ENCODE assay signal across 18 cellular contexts in the genomic region with DNA sequence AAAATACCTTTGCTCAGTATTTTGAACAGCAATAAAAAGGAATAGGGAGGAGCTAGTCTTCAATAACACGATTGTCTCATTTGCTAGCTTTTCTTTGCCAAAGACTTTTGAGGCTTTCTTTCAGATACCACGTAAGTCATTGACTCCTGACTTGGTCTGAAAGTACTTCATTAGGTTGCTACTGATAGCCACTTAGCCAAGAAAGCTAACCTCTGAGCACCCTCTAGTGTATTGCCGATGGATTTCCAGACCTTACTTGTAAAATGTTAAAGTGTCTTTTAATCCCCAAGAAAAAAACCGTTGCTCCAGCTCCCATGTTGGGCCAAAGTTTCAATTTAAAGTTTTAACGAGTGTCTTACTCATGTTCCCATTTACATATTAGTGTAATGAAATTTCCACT.
DNase-seq lines count a peak whose midpoint lies in the region; ATAC-seq and TF ChIP-seq lines count a peak whose summit lies in the region.
"Had no signal": no experiment of that assay in that cellular context is flagged by ENCODE, and none has a peak within 500 bp of the region (broad histone marks: within the 10 kb centered on the region; RNA-seq: fewer than 3 reads in every experiment).

No MANE protein-coding gene starts in this region.

- no peak overlapping the region for H4K91ac ChIP-seq in IMR-90 (ENCODE audit: insufficient read depth, low read depth, low read length)

- no peak overlapping the region for H3K4ac ChIP-seq in IMR-90 (ENCODE audit: low read depth, low read length)

- H3K27ac ChIP-seq in IMR-90 (ENCODE audit: insufficient read depth, low read length) = no peak overlapping the region
- H3K27ac ChIP-seq: SJSA1, tibial nerve had no signal

- intact Hi-C loops in IMR-90 (cut with micrococcal nuclease) = no loop called here

- TF ChIP-seq CTCF in IMR-90 (conservative IDR thresholded peaks at IDR 0.05; ENCODE audit: low read depth, low read length) = peak; percentile 11; the same call in 1 of the 2 replicates

- no peak overlapping the region for H2BK120ac ChIP-seq in IMR-90 (ENCODE audit: low read depth, low read length)

- no peak overlapping the region for H2BK20ac ChIP-seq in IMR-90 (ENCODE audit: low read depth, low read length)

- TF ChIP-seq POLR2A in IMR-90 (IDR thresholded peaks at IDR 0.05; ENCODE audit: low read depth, low read length) = no peak

- H3K18ac ChIP-seq in IMR-90 (ENCODE audit: low read depth, low read length) = no peak overlapping the region

- H3K9me1 ChIP-seq in IMR-90 (ENCODE audit: insufficient read depth, low read length) = no peaks in the 10 kb centered on the region

- DNase-seq in DMS79 (lab: John Stamatoyannopoulos, UW) (peak; percentile 64), IMR-90 (peak; percentile 26), memory B cell (ENCODE audit: low spot score in 2 of 2) (no peak), superior temporal gyrus (ENCODE audit: extremely low spot score) (no peak), NK-92 (lab: John Stamatoyannopoulos, UW; ENCODE audit: unreplicated experiment) (no peak), NOMO-1 (lab: John Stamatoyannopoulos, UW; ENCODE audit: unreplicated experiment in 2 of 2) (no peak), DMS114 treated with DMSO at 0.1 percent for 48 hours (lab: John Stamatoyannopoulos, UW; ENCODE audit: unreplicated experiment) (no peak)
- DNase-seq: activated naive CD8-positive, alpha-beta T cell treated with anti-CD3 and anti-CD28 coated beads, Interleukin-2, amount 10 ng/mL, durations not matched to agents 7 days and 5 days; KBM-7; kidney glomerular epithelial cell; naive thymus-derived CD4-positive, alpha-beta T cell; NCI-H2081; NK-92 treated with Interleukin-12 subunit alpha and Interleukin-12 subunit beta, amount 100 ng/mL, for 24 hours; retina; stimulated activated CD4-positive, alpha-beta T cell treated with anti-CD3 and anti-CD28 coated beads, Interleukin-1b, Interleukin-23, amount 100 ng/mL, for 48 hours had no signal

- ATAC-seq in IMR-90 (ENCODE audit: low read depth) (no peak), memory B cell (ENCODE audit: low read depth) (no peak)
- no peak for ATAC-seq in activated T-helper 17 cell treated with anti-CD3 and anti-CD28 coated beads, Interleukin-2, amount 50 U/mL, for 72 hours (replicated peaks)
- ATAC-seq: naive thymus-derived CD4-positive, alpha-beta T cell had no signal

- dilution Hi-C loops in IMR-90 (cut with HindIII; ENCODE audit: low sequenced_read_pairs, unreplicated experiment) = no loop called here

- POLR2A ChIA-PET in IMR-90 (lab: Charles Lee; ENCODE audit: unreplicated experiment) = no interaction called here

- in situ Hi-C loops in IMR-90 (cut with MboI; ENCODE audit: low sequenced_read_pairs) = loop anchor here (5.0 to 25.0 kb wide), 2 partner anchors 91 to 641 kb away; no protein-coding TSS in a partner anchor

- H3K4me1 Mint-ChIP-seq in activated T-helper 17 cell treated with anti-CD3 and anti-CD28 coated beads, Interleukin-2, amount 50 U/mL, for 72 hours = peaks cover 21% of the 10 kb centered on the region
- H3K4me1 Mint-ChIP-seq in memory B cell = peaks cover 16% of the 10 kb centered on the region

- H2AK5ac ChIP-seq in IMR-90 (ENCODE audit: low read depth, low read length) = no peak overlapping the region

- H3K27me3 Mint-ChIP-seq in activated T-helper 17 cell treated with anti-CD3 and anti-CD28 coated beads, Interleukin-2, amount 50 U/mL, for 72 hours = no peaks in the 10 kb centered on the region
- no peaks in the 10 kb centered on the region for H3K27me3 Mint-ChIP-seq in memory B cell
- H3K27me3 Mint-ChIP-seq: activated naive CD8-positive, alpha-beta T cell treated with anti-CD3 and anti-CD28 coated beads, Interleukin-2, amount 10 ng/mL, durations not matched to agents 7 days and 5 days; naive thymus-derived CD4-positive, alpha-beta T cell had no signal

- no CpG with 5 or more reads among the region's 5 CpGs for WGBS in IMR-90 (ENCODE audit: extremely low coverage in 2 of 2, insufficient read length in 1 of 2), 2 experiments

- peak overlapping the region; percentile 38 for H3K27ac Mint-ChIP-seq in activated T-helper 17 cell treated with anti-CD3 and anti-CD28 coated beads, Interleukin-2, amount 50 U/mL, for 72 hours
- peak overlapping the region; percentile 24 for H3K27ac Mint-ChIP-seq in memory B cell
- H3K27ac Mint-ChIP-seq: activated naive CD8-positive, alpha-beta T cell treated with anti-CD3 and anti-CD28 coated beads, Interleukin-2, amount 10 ng/mL, durations not matched to agents 7 days and 5 days had no signal

- H3K27me3 ChIP-seq in IMR-90 (ENCODE audit: control insufficient read depth, insufficient read depth, low read length) = no peaks in the 10 kb centered on the region
- H3K27me3 ChIP-seq: SJSA1, tibial nerve had no signal

- H3K9ac ChIP-seq in IMR-90 (ENCODE audit: low read depth, low read length) = no peak overlapping the region

- no peak overlapping the region for H3K14ac ChIP-seq in IMR-90 (replicated peaks; ENCODE audit: low read depth, low read length)

- H4K8ac ChIP-seq in IMR-90 (ENCODE audit: low read depth in 2 of 2, low read length in 2 of 2) = no peak overlapping the region

- no peak for TF ChIP-seq RAD21 in IMR-90 (IDR thresholded peaks at IDR 0.05; ENCODE audit: low read length)

- BruUV-seq in IMR-90 (replicated peaks; lab: Mats Ljungman, UMichigan) = no TSS peak

- H3K79me1 ChIP-seq in IMR-90 (ENCODE audit: low read depth in 1 of 2, low read length in 2 of 2) = no peaks in the 10 kb centered on the region

- no peak overlapping the region for H3K56ac ChIP-seq in IMR-90 (ENCODE audit: extremely low read depth, insufficient read depth, low read length)

- H4K5ac ChIP-seq in IMR-90 (ENCODE audit: low read depth, low read length) = no peak overlapping the region

- peaks cover 1% of the 10 kb centered on the region for H3K4me1 ChIP-seq in IMR-90 (ENCODE audit: control insufficient read depth, insufficient read depth, low read length)
- H3K4me1 ChIP-seq: SJSA1 had no signal

- CTCF ChIA-PET in IMR-90 (lab: Yijun Ruan, JAX) = interaction anchor here (1.0 kb wide), 1 partner anchor 11 kb away, joined by 3 read pairs; no protein-coding TSS in a partner anchor

- H2AFZ ChIP-seq in IMR-90 (replicated peaks; ENCODE audit: low read length, poor library complexity) = no peak overlapping the region

- H3K4me3 Mint-ChIP-seq in activated T-helper 17 cell treated with anti-CD3 and anti-CD28 coated beads, Interleukin-2, amount 50 U/mL, for 72 hours = peak overlapping the region; percentile 28
- no peak overlapping the region for H3K4me3 Mint-ChIP-seq in memory B cell
- H3K4me3 Mint-ChIP-seq: activated naive CD8-positive, alpha-beta T cell treated with anti-CD3 and anti-CD28 coated beads, Interleukin-2, amount 10 ng/mL, durations not matched to agents 7 days and 5 days; naive thymus-derived CD4-positive, alpha-beta T cell had no signal

- H2BK5ac ChIP-seq in IMR-90 (ENCODE audit: low read depth, low read length, poor library complexity, severe bottlenecking) = no peak overlapping the region

- no peak overlapping the region for H3K23ac ChIP-seq in IMR-90 (ENCODE audit: low read depth, low read length)

- no peaks in the 10 kb centered on the region for H3K9me3 Mint-ChIP-seq in activated T-helper 17 cell treated with anti-CD3 and anti-CD28 coated beads, Interleukin-2, amount 50 U/mL, for 72 hours
- no peaks in the 10 kb centered on the region for H3K9me3 Mint-ChIP-seq in memory B cell
- H3K9me3 Mint-ChIP-seq: activated naive CD8-positive, alpha-beta T cell treated with anti-CD3 and anti-CD28 coated beads, Interleukin-2, amount 10 ng/mL, durations not matched to agents 7 days and 5 days; naive thymus-derived CD4-positive, alpha-beta T cell had no signal

- no peaks in the 10 kb centered on the region for H4K20me1 ChIP-seq in IMR-90 (ENCODE audit: insufficient read depth, low read length)

- no peak overlapping the region for H3K4me2 ChIP-seq in IMR-90 (ENCODE audit: low read depth, low read length)

- no peak overlapping the region for H2BK15ac ChIP-seq in IMR-90 (ENCODE audit: low read depth, low read length)

- H3K9me3 ChIP-seq in IMR-90 (ENCODE audit: control insufficient read depth, insufficient read depth, low read length) = no peaks in the 10 kb centered on the region
- H3K9me3 ChIP-seq: SJSA1, tibial nerve had no signal

- H2AK9ac ChIP-seq in IMR-90 (replicated peaks; ENCODE audit: low read depth, low read length, poor library complexity) = no peak overlapping the region

- H3K36me3 Mint-ChIP-seq in activated T-helper 17 cell treated with anti-CD3 and anti-CD28 coated beads, Interleukin-2, amount 50 U/mL, for 72 hours (ENCODE audit: low read depth) = no peaks in the 10 kb centered on the region
- H3K36me3 Mint-ChIP-seq in memory B cell = peaks cover 1% of the 10 kb centered on the region
- H3K36me3 Mint-ChIP-seq: activated naive CD8-positive, alpha-beta T cell treated with anti-CD3 and anti-CD28 coated beads, Interleukin-2, amount 10 ng/mL, durations not matched to agents 7 days and 5 days had no signal

- H3K4me3 ChIP-seq in IMR-90 (ENCODE audit: insufficient read depth, low read depth, low read length) = no peak overlapping the region
- H3K4me3 ChIP-seq: SJSA1, tibial nerve had no signal

- no peaks in the 10 kb centered on the region for H3K36me3 ChIP-seq in IMR-90 (ENCODE audit: control insufficient read depth, insufficient read depth, low read length)
- H3K36me3 ChIP-seq: SJSA1, tibial nerve had no signal

TF ChIP-seq in IMR-90, 13 proteins besides CTCF, POLR2A, EP300 and RAD21 (continues in another document):
- TF ChIP-seq NFE2L2 (IDR thresholded peaks at IDR 0.05; ENCODE audit: low read depth, low read length) = no peak
- no peak for TF ChIP-seq CEBPB (IDR thresholded peaks at IDR 0.05; ENCODE audit: low read depth, low read length)
- no peak for TF ChIP-seq MAZ (IDR thresholded peaks at IDR 0.05; ENCODE audit: borderline replicate concordance, low read depth, low read length)
- TF ChIP-seq SMC3 (IDR thresholded peaks at IDR 0.05; ENCODE audit: low read depth, low read length) = no peak
- TF ChIP-seq FOS (IDR thresholded peaks at IDR 0.05; ENCODE audit: low read depth, low read length) = no peak
- TF ChIP-seq, protein P1, sequence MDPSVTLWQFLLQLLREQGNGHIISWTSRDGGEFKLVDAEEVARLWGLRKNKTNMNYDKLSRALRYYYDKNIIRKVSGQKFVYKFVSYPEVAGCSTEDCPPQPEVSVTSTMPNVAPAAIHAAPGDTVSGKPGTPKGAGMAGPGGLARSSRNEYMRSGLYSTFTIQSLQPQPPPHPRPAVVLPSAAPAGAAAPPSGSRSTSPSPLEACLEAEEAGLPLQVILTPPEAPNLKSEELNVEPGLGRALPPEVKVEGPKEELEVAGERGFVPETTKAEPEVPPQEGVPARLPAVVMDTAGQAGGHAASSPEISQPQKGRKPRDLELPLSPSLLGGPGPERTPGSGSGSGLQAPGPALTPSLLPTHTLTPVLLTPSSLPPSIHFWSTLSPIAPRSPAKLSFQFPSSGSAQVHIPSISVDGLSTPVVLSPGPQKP (IDR thresholded peaks at IDR 0.05; ENCODE audit: borderline replicate concordance, low read depth, low read length) = no peak
- no peak for TF ChIP-seq MXI1 (IDR thresholded peaks at IDR 0.05; ENCODE audit: borderline replicate concordance, low read depth, low read length)
- no peak for TF ChIP-seq RFX5 (IDR thresholded peaks at IDR 0.05; ENCODE audit: low read depth, low read length)
- no peak for TF ChIP-seq MAFK (IDR thresholded peaks at IDR 0.05; ENCODE audit: low read depth, low read length)

Comparison
In these comparisons a context has a peak if more than half of its experiments do, and no peak if none do; other contexts are left out.
1. DNase-seq: peak in DMS79 (single experiment) and IMR-90 (single experiment); none in memory B cell (0 of 2), superior temporal gyrus (single experiment), NK-92 (single experiment), NOMO-1 (0 of 2) and DMS114 treated with DMSO at 0.1 percent for 48 hours (single experiment).